In the genomic region with DNA sequence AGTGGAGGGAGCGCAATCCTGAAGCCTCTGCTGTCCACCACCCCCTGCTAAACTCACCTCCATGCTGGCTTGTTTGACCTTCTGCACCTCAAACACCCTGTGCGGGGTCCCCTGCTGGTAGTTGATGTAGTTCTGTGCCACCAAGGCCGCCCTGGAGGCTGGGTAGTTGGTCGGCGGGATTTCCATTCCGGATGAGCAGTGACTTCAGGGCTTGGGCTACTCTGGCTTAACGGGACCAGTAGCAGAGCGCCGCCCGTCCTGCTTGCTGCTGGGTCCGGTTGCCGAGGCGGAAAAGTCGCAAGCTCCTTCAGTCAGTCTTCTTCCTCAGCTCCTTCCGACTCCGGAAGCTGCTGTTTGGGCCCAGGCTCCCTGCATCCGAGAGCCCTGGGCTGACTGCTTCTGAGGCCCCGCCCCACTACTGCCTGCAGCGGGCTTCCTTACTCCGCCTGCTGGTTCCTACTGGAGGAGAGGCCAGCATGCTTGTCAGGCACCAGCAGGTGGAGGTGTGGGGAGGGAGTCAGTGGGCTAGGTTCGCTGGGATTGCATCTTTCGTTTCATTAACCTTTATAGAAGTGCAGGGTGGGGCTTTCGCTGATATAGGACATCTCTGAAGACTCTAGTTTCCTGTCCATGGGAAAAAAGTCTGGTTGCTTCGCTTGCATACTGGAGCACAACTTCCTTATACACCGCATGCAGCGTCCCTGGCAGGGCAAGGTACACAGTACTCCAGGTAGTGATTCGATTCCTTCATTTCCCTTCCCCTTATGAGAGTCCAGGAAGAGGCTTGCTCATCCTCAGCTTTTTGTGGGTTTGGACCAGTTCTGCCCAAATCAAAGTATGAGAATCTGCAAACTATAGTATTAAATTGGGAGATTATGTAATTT, we compare ENCODE assay signal across 8 cellular contexts. TPM values are rescaled to one million over a fixed set of nuclear protein-coding genes. Genes with fewer than 3 reads are reported as not detected.
DNase-seq lines count a peak whose midpoint lies in the region; ATAC-seq, FAIRE-seq and TF ChIP-seq lines count a peak whose summit lies in the region.

Gene LXN (minus strand): TSS at position 356 of the 884 bp plus-strand sequence. CDS start 170 bp downstream, at position 186.

- no peaks in the 10 kb centered on the region for H3K27me3 ChIP-seq in CD8-positive, alpha-beta T cell (ENCODE audit: insufficient read depth, low read length)
- no peaks in the 10 kb centered on the region for H3K27me3 ChIP-seq in keratinocyte (ENCODE audit: control insufficient read depth, extremely low read depth, insufficient read depth, low read length)

- H3K4me3 ChIP-seq in CD8-positive, alpha-beta T cell (ENCODE audit: low read depth, low read length): peak within 1 kb of the TSS; percentile 61
- H3K4me3 ChIP-seq in choroid plexus epithelial cell (ENCODE audit: low read depth, low read length) (peak within 1 kb of the TSS; percentile 85), keratinocyte (ENCODE audit: control insufficient read depth in 2 of 3, extremely low read depth in 1 of 3, insufficient read depth in 2 of 3, low read depth in 1 of 3, low read length in 3 of 3) (peak within 1 kb of the TSS; percentile 50 to 74 (median 67))

- FAIRE-seq in keratinocyte (lab: Jason Lieb, UNC): peak; percentile 48

- H3K4me3 Mint-ChIP-seq in CD8-positive, alpha-beta T cell: peak within 1 kb of the TSS; percentile 93
- peak within 1 kb of the TSS; percentile 85 for H3K4me3 Mint-ChIP-seq in activated CD4-positive, alpha-beta T cell treated with anti-CD3 and anti-CD28 coated beads for 36 hours

- H3K27ac ChIP-seq in CD8-positive, alpha-beta T cell (ENCODE audit: low read depth, low read length): peak within 1 kb of the TSS; percentile 30
- peak within 1 kb of the TSS; percentile 52 for H3K27ac ChIP-seq in keratinocyte (ENCODE audit: control insufficient read depth, insufficient read depth, low read length)

- dilution Hi-C loops in keratinocyte (cut with MboI; ENCODE audit: extremely low pct_ligation_motif_present, low sequenced_read_pairs): no loop called here

- intact Hi-C loops in CD8-positive, alpha-beta T cell (cut with DNase I, micrococcal nuclease): loop anchor here (1.0 to 5.0 kb wide), 4 partner anchors 13 to 130 kb away; partner anchors contain the start of gene MFSD1 (in 2 of the 2)
- intact Hi-C loops in activated CD4-positive, alpha-beta T cell treated with anti-CD3 and anti-CD28 coated beads for 36 hours (cut with DNase I, micrococcal nuclease): loop anchor here (1.0 to 5.0 kb wide), 6 partner anchors 13 to 130 kb away; partner anchors contain the start of genes GFM1 (in 2 of the 2) and MFSD1 (in 1 of the 2)

- CTCF ChIA-PET in CD8-positive, alpha-beta T cell (lab: Charles Lee): interaction anchor here (1.0 to 1.5 kb wide), 3 partner anchors 14 to 17 kb away, joined by 3 to 4 read pairs (median 3); no protein-coding TSS in a partner anchor
- CTCF ChIA-PET in activated CD4-positive, alpha-beta T cell treated with anti-CD3 and anti-CD28 coated beads for 36 hours (lab: Charles Lee): interaction anchor here (0.6 to 5.4 kb wide), 11 partner anchors 10 to 138 kb away, joined by 3 to 33 read pairs (median 3); partner anchors contain the start of gene GFM1

- no peaks in the 10 kb centered on the region for H3K79me2 ChIP-seq in keratinocyte (ENCODE audit: control insufficient read depth, insufficient read depth, low read length)

- H3K9me3 ChIP-seq in CD8-positive, alpha-beta T cell (ENCODE audit: low read length): no peaks in the 10 kb centered on the region
- H3K9me3 ChIP-seq in keratinocyte (ENCODE audit: control insufficient read depth, low read depth, low read length): no peaks in the 10 kb centered on the region

- H2AFZ ChIP-seq in keratinocyte (ENCODE audit: control insufficient read depth, low read length): peak within 1 kb of the TSS; percentile 86

- peak; percentile 57 for TF ChIP-seq CTCF in CD8-positive, alpha-beta T cell (IDR thresholded peaks at IDR 0.05)
- TF ChIP-seq CTCF in choroid plexus epithelial cell (conservative IDR thresholded peaks at IDR 0.05; ENCODE audit: low read depth, low read length) (peak; percentile 91), keratinocyte (optimal IDR thresholded peaks at IDR 0.05 in 1 of 3, IDR thresholded peaks at IDR 0.05 in 1 of 3, conservative IDR thresholded peaks at IDR 0.05 in 1 of 3; ENCODE audit: extremely low read depth in 1 of 3, insufficient read depth in 2 of 3, low read length in 3 of 3) (peak; percentile 80 to 92 (median 86))

- POLR2A ChIA-PET in CD8-positive, alpha-beta T cell (lab: Charles Lee): interaction anchor here (0.6 to 1.2 kb wide), 3 partner anchors 13 to 71 kb away, joined by 3 to 4 read pairs (median 3); no protein-coding TSS in a partner anchor
- POLR2A ChIA-PET in activated CD4-positive, alpha-beta T cell treated with anti-CD3 and anti-CD28 coated beads for 36 hours (lab: Charles Lee): interaction anchor here (1.0 kb wide), 1 partner anchor 13 kb away, joined by 3 read pairs; no protein-coding TSS in a partner anchor

- no peaks in the 10 kb centered on the region for H4K20me1 ChIP-seq in keratinocyte (ENCODE audit: control insufficient read depth, extremely low read depth, insufficient read depth, low read length)

- H3K9me1 ChIP-seq in keratinocyte (ENCODE audit: control insufficient read depth, extremely low read depth, insufficient read depth, low read length): no peaks in the 10 kb centered on the region

- H3K4me1 Mint-ChIP-seq in CD8-positive, alpha-beta T cell (ENCODE audit: low read depth): peaks cover 29% of the 10 kb centered on the region
- peaks cover 18% of the 10 kb centered on the region for H3K4me1 Mint-ChIP-seq in activated CD4-positive, alpha-beta T cell treated with anti-CD3 and anti-CD28 coated beads for 36 hours

- ATAC-seq in CD8-positive, alpha-beta T cell: peak; percentile 99
- peak; percentile 100 for ATAC-seq in GM19467 (IDR thresholded peaks at IDR 0.05; ENCODE audit: unreplicated experiment)
- peak; percentile 100 for ATAC-seq in activated CD4-positive, alpha-beta T cell treated with anti-CD3 and anti-CD28 coated beads for 36 hours

- H3K4me2 ChIP-seq in keratinocyte (ENCODE audit: control insufficient read depth, extremely low read depth, insufficient read depth, low read depth, low read length): peak within 1 kb of the TSS; percentile 73

- peaks cover 8% of the 10 kb centered on the region for H3K4me1 ChIP-seq in CD8-positive, alpha-beta T cell (ENCODE audit: insufficient read depth, low read length)
- peaks cover 7% of the 10 kb centered on the region for H3K4me1 ChIP-seq in keratinocyte (ENCODE audit: control insufficient read depth, extremely low read depth, insufficient read depth, low read length)

- H3K9ac ChIP-seq in keratinocyte (ENCODE audit: control insufficient read depth, extremely low read depth, insufficient read depth, low read length): peak within 1 kb of the TSS; percentile 72

- peaks cover 9% of the 10 kb centered on the region for H3K36me3 ChIP-seq in CD8-positive, alpha-beta T cell (ENCODE audit: insufficient read depth, low read length)
- peaks cover 0 to 7% of the 10 kb centered on the region in 2 experiments for H3K36me3 ChIP-seq in keratinocyte (ENCODE audit: control insufficient read depth in 2 of 2, extremely low read depth in 1 of 2, insufficient read depth in 2 of 2, low read length in 2 of 2)

- peak within 1 kb of the TSS; percentile 90 for H3K27ac Mint-ChIP-seq in CD8-positive, alpha-beta T cell
- H3K27ac Mint-ChIP-seq in activated CD4-positive, alpha-beta T cell treated with anti-CD3 and anti-CD28 coated beads for 36 hours: peak within 1 kb of the TSS; percentile 91

- no peaks in the 10 kb centered on the region for H3K27me3 Mint-ChIP-seq in CD8-positive, alpha-beta T cell (ENCODE audit: low read depth)
- H3K27me3 Mint-ChIP-seq in activated CD4-positive, alpha-beta T cell treated with anti-CD3 and anti-CD28 coated beads for 36 hours: no peaks in the 10 kb centered on the region

- peaks cover 36% of the 10 kb centered on the region for H3K36me3 Mint-ChIP-seq in CD8-positive, alpha-beta T cell
- peaks cover 29% of the 10 kb centered on the region for H3K36me3 Mint-ChIP-seq in activated CD4-positive, alpha-beta T cell treated with anti-CD3 and anti-CD28 coated beads for 36 hours (ENCODE audit: low read depth)

- no peaks in the 10 kb centered on the region for H3K9me3 Mint-ChIP-seq in CD8-positive, alpha-beta T cell
- no peaks in the 10 kb centered on the region for H3K9me3 Mint-ChIP-seq in activated CD4-positive, alpha-beta T cell treated with anti-CD3 and anti-CD28 coated beads for 36 hours (ENCODE audit: low read depth)

- peak; percentile 43 to 85 (median 76) for DNase-seq in CD8-positive, alpha-beta T cell
- peak; percentile 98 for DNase-seq in HPDE6-E6E7 (ENCODE audit: extremely low spot score)
- peak; percentile 92 for DNase-seq in activated CD4-positive, alpha-beta T cell treated with anti-CD3 and anti-CD28 coated beads for 36 hours
- DNase-seq in choroid plexus epithelial cell (ENCODE audit: low read depth): peak; percentile 95
- peak; percentile 45 for DNase-seq in keratinocyte (ENCODE audit: low read depth, low spot score)
- DNase-seq in stimulated activated CD4-positive, alpha-beta T cell treated with anti-CD3 and anti-CD28 coated beads, Interleukin-15, amount 100 ng/mL, for 24 hours: peak; percentile 88
- no peak for DNase-seq in NCI-H1092 treated with DMSO at 0.1 percent for 48 hours (lab: John Stamatoyannopoulos, UW)

RNA-seq across cellular contexts. Expression of gene LXN, which starts in this region (rescaled TPM):
- 1 to 10 TPM in 1 of 2 experiments, under 1 TPM in 1; 1.00 to 1.1 TPM for total RNA-seq in CD8-positive, alpha-beta T cell
- 10 to 100 TPM; 12.5 to 13.9 TPM for total RNA-seq in activated CD4-positive, alpha-beta T cell treated with anti-CD3 and anti-CD28 coated beads for 36 hours
- polyA plus RNA-seq in keratinocyte: 4.8 to 8.4 TPM (median 6.8 TPM) in 3 replicates
- polyA plus RNA-seq in keratinocyte (2011; ENCODE audit: low read depth): 1.4 TPM
- 5.1 and 8.1 TPM in 2 replicates for polyA plus RNA-seq in keratinocyte (2011; cell fraction: cytosol; rRNA removed)
- 3.3 and 3.4 TPM in 2 replicates for polyA plus RNA-seq in keratinocyte (2011; cell fraction: nucleus; rRNA removed)
- 1.4 and 5.5 TPM in 2 replicates for polyA plus RNA-seq in keratinocyte (2012; ENCODE audit: low replicate concordance)
- 1.1 to 1.3 TPM (median 1.1 TPM) in 3 replicates for polyA minus RNA-seq in keratinocyte
- polyA minus RNA-seq in keratinocyte (2011; cell fraction: cytosol; rRNA and poly(A)+ RNA removed): not detected
- polyA minus RNA-seq in keratinocyte (2011; cell fraction: nucleus; rRNA and poly(A)+ RNA removed): 1.9 TPM in 1 of 2 replicates, not detected in the other

Comparison
In these comparisons a context has a peak if more than half of its experiments do, and no peak if none do; other contexts are left out.
1. RNA of gene LXN (total RNA-seq): 12.5 to 13.9 TPM in activated CD4-positive, alpha-beta T cell treated with anti-CD3 and anti-CD28 coated beads for 36 hours; 1.00 to 1.1 TPM in CD8-positive, alpha-beta T cell; every median in the first group is over 4 times any median in the second.
2. Peak in every context shown above with its lines, with median percentiles within 50 percentile points of each other: ATAC-seq, H3K4me3 ChIP-seq and CTCF ChIP-seq.